10 cellular contexts compared by ENCODE assay signal in the genomic region with DNA sequence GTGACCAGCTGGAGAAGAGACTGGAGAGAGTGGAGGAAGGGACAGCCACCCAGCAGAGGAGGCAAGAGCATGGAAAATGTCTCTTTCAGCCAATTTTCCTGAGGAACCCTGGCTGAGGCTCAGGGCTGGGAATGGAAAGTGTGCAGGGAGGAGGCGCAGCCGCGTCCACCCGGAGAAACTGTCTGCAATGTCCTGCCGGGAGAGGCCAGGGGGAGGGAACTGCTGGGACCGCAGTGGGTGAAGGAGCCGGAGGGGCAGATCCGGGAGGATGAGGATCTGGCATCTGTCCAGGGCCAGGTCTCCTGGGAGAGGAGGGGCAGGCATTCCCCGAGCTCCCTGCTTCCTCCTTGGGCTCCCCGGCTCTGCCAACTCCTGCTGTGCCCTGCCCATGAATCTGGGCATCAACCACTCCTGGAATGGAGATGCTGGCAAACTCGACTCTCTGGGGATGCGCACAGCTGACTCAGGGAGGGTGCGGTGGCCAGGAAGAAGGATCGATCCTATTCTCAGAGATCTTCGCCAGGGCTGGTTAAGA. TPM values are rescaled to one million over a fixed set of nuclear protein-coding genes. Genes with fewer than 3 reads are reported as not detected.
DNase-seq lines count a peak whose midpoint lies in the region; ATAC-seq and TF ChIP-seq lines count a peak whose summit lies in the region.
"Had no signal": no experiment of that assay in that cellular context is flagged by ENCODE, and none has a peak within 500 bp of the region (broad histone marks: within the 10 kb centered on the region; RNA-seq: fewer than 3 reads in every experiment).

No MANE protein-coding gene starts in this region.

- POLR2A ChIA-PET in activated CD8-positive, alpha-beta T cell treated with anti-CD3 and anti-CD28 coated beads for 36 hours (lab: Charles Lee): no interaction called here

- H3K27me3 Mint-ChIP-seq in activated CD8-positive, alpha-beta T cell treated with anti-CD3 and anti-CD28 coated beads for 36 hours: peaks cover 14% of the 10 kb centered on the region

- H3K27ac ChIP-seq in SJCRH30 (no peak overlapping the region), left ventricle myocardium inferior (replicated peaks) (peak overlapping the region; percentile 76), smooth muscle cell (ENCODE audit: low read depth) (peak overlapping the region; percentile 20)

- H3K36me3 ChIP-seq in SJCRH30 (no peaks in the 10 kb centered on the region), left ventricle myocardium inferior (no peaks in the 10 kb centered on the region), smooth muscle cell (ENCODE audit: low read depth) (no peaks in the 10 kb centered on the region)

- no peak overlapping the region for H3K27ac Mint-ChIP-seq in activated CD8-positive, alpha-beta T cell treated with anti-CD3 and anti-CD28 coated beads for 36 hours
- H3K27ac Mint-ChIP-seq: H9; naive thymus-derived CD4-positive, alpha-beta T cell had no signal

- intact Hi-C loops in left ventricle myocardium inferior (cut with micrococcal nuclease): no loop called here
- intact Hi-C loops in activated CD8-positive, alpha-beta T cell treated with anti-CD3 and anti-CD28 coated beads for 36 hours (cut with micrococcal nuclease): no loop called here

- H3K9me3 ChIP-seq in SJCRH30 (replicated peaks): 0 out of 2 replicates have a peak, but pooled peaks cover 3% of the 10 kb centered on the region
- H3K9me3 ChIP-seq in left ventricle myocardium inferior (replicated peaks): no peaks in the 10 kb centered on the region
- H3K9me3 ChIP-seq in smooth muscle cell (replicated peaks; ENCODE audit: low read depth): no peaks in the 10 kb centered on the region

- TF ChIP-seq CTCF in left ventricle myocardium inferior (IDR thresholded peaks at IDR 0.05; ENCODE audit: borderline replicate concordance) (no peak), smooth muscle cell (IDR thresholded peaks at IDR 0.05; ENCODE audit: borderline replicate concordance, insufficient read depth, poor library complexity, severe bottlenecking) (no peak)
- no peak for TF ChIP-seq CTCF in activated CD8-positive, alpha-beta T cell treated with anti-CD3 and anti-CD28 coated beads for 36 hours (IDR thresholded peaks at IDR 0.05)

- CTCF ChIA-PET in activated CD8-positive, alpha-beta T cell treated with anti-CD3 and anti-CD28 coated beads for 36 hours (lab: Charles Lee): no interaction called here

- H3K4me2 ChIP-seq in smooth muscle cell: peak overlapping the region; percentile 29

- DNase-seq in EH (ENCODE audit: low read depth) (peak; percentile 69), SJCRH30 (peak; percentile 59 to 63), left ventricle myocardium inferior (peak; percentile 82), smooth muscle cell (lab: John Stamatoyannopoulos, UW; ENCODE audit: unreplicated experiment) (no peak), NCI-H2107 (lab: John Stamatoyannopoulos, UW) (no peak), globus pallidus (ENCODE audit: low spot score) (no peak)
- no peak for DNase-seq in activated CD8-positive, alpha-beta T cell treated with anti-CD3 and anti-CD28 coated beads for 36 hours
- DNase-seq: H9; naive thymus-derived CD4-positive, alpha-beta T cell had no signal

- H4K20me1 ChIP-seq in smooth muscle cell (ENCODE audit: low read depth): no peaks in the 10 kb centered on the region

- no peak for ATAC-seq in activated CD8-positive, alpha-beta T cell treated with anti-CD3 and anti-CD28 coated beads for 36 hours
- no peak for ATAC-seq in GM21717 (IDR thresholded peaks at IDR 0.05; ENCODE audit: unreplicated experiment)
- ATAC-seq: naive thymus-derived CD4-positive, alpha-beta T cell had no signal

- WGBS in smooth muscle cell (ENCODE audit: low lambda C conversion rate): 55% methylated on average over 15 of the region's 15 CpGs

- no peak overlapping the region for H2AFZ ChIP-seq in smooth muscle cell (ENCODE audit: low read depth)

- no peaks in the 10 kb centered on the region for H3K36me3 Mint-ChIP-seq in activated CD8-positive, alpha-beta T cell treated with anti-CD3 and anti-CD28 coated beads for 36 hours (ENCODE audit: low read depth)

- H3F3A ChIP-seq in smooth muscle cell (ENCODE audit: low read depth): no peaks in the 10 kb centered on the region

- H3K4me3 ChIP-seq in SJCRH30 (no peak overlapping the region), left ventricle myocardium inferior (peak overlapping the region; percentile 14), smooth muscle cell (no peak overlapping the region)

- no peaks in the 10 kb centered on the region for H3K9me3 Mint-ChIP-seq in activated CD8-positive, alpha-beta T cell treated with anti-CD3 and anti-CD28 coated beads for 36 hours
- H3K9me3 Mint-ChIP-seq: naive thymus-derived CD4-positive, alpha-beta T cell had no signal

- H3K27me3 ChIP-seq in SJCRH30 (no peaks in the 10 kb centered on the region; the same call in 1 of the 2 replicates), left ventricle myocardium inferior (ENCODE audit: low read depth) (peaks cover 43% of the 10 kb centered on the region), smooth muscle cell (ENCODE audit: low read depth) (no peaks in the 10 kb centered on the region)

- H3K79me2 ChIP-seq in smooth muscle cell (ENCODE audit: low read depth): no peaks in the 10 kb centered on the region

- no peaks in the 10 kb centered on the region for H3K4me1 Mint-ChIP-seq in activated CD8-positive, alpha-beta T cell treated with anti-CD3 and anti-CD28 coated beads for 36 hours (ENCODE audit: low read depth)
- H3K4me1 Mint-ChIP-seq: H9 had no signal

- H3K4me3 Mint-ChIP-seq in activated CD8-positive, alpha-beta T cell treated with anti-CD3 and anti-CD28 coated beads for 36 hours: no peak overlapping the region
- H3K4me3 Mint-ChIP-seq: H9 had no signal

- no peak overlapping the region for H3K9ac ChIP-seq in smooth muscle cell (ENCODE audit: low read depth)

- H3K4me1 ChIP-seq in SJCRH30 (no peaks in the 10 kb centered on the region; the same call in 1 of the 2 replicates), left ventricle myocardium inferior (peaks cover 25% of the 10 kb centered on the region), smooth muscle cell (ENCODE audit: low read depth) (no peaks in the 10 kb centered on the region)

RNA-seq across cellular contexts. Expression of gene HM13, which starts 17.4 kb away (rescaled TPM):
- total RNA-seq in SJCRH30 (2014; rRNA removed; shearing (Covaris generic)): 101 and 105 TPM in 2 replicates
- total RNA-seq in left ventricle myocardium inferior (39.0 TPM), smooth muscle cell (165 and 210 TPM in 2 replicates)
- polyA plus RNA-seq in smooth muscle cell: 336 and 397 TPM in 2 replicates
- total RNA-seq in activated CD8-positive, alpha-beta T cell treated with anti-CD3 and anti-CD28 coated beads for 36 hours: 10 to 100 TPM; 91.6 to 95.5 TPM

RNA-seq across cellular contexts. Expression of gene REM1, which starts 21.7 kb away (rescaled TPM):
- total RNA-seq in SJCRH30 (2014; rRNA removed; shearing (Covaris generic)): not detected in 2 replicates
- total RNA-seq in left ventricle myocardium inferior (1.5 TPM), smooth muscle cell (0.85 TPM in 1 of 2 replicates, not detected in the other)
- 1.1 and 1.4 TPM in 2 replicates for polyA plus RNA-seq in smooth muscle cell
- not detected for total RNA-seq in activated CD8-positive, alpha-beta T cell treated with anti-CD3 and anti-CD28 coated beads for 36 hours
- total RNA-seq: H9; naive thymus-derived CD4-positive, alpha-beta T cell had no signal
- polyA plus RNA-seq: naive thymus-derived CD4-positive, alpha-beta T cell had no signal

RNA-seq across cellular contexts. Expression of gene DEFB124, which starts 21.9 kb away (rescaled TPM):
- not detected in 2 replicates for total RNA-seq in SJCRH30 (2014; rRNA removed; shearing (Covaris generic))
- total RNA-seq in left ventricle myocardium inferior (not detected), smooth muscle cell (not detected in 2 replicates)
- not detected in 2 replicates for polyA plus RNA-seq in smooth muscle cell
- not detected for total RNA-seq in activated CD8-positive, alpha-beta T cell treated with anti-CD3 and anti-CD28 coated beads for 36 hours
- total RNA-seq: H9; naive thymus-derived CD4-positive, alpha-beta T cell had no signal
- polyA plus RNA-seq: naive thymus-derived CD4-positive, alpha-beta T cell had no signal

RNA-seq across cellular contexts. Expression of gene DEFB123, which starts 56.4 kb away (rescaled TPM):
- not detected in 2 replicates for total RNA-seq in SJCRH30 (2014; rRNA removed; shearing (Covaris generic))
- total RNA-seq in left ventricle myocardium inferior (not detected), smooth muscle cell (not detected in 2 replicates)
- not detected in 2 replicates for polyA plus RNA-seq in smooth muscle cell
- not detected for total RNA-seq in activated CD8-positive, alpha-beta T cell treated with anti-CD3 and anti-CD28 coated beads for 36 hours
- total RNA-seq: H9; naive thymus-derived CD4-positive, alpha-beta T cell had no signal
- polyA plus RNA-seq: naive thymus-derived CD4-positive, alpha-beta T cell had no signal

Comparison
In these comparisons a context has a peak if more than half of its experiments do, and no peak if none do; other contexts are left out.
1. DNase-seq: peak in EH (single experiment), SJCRH30 (2 of 2) and left ventricle myocardium inferior (single experiment); none in smooth muscle cell (single experiment), activated CD8-positive, alpha-beta T cell treated with anti-CD3 and anti-CD28 coated beads for 36 hours (single experiment), NCI-H2107 (single experiment) and globus pallidus (single experiment).